8 cellular contexts compared by ENCODE assay signal in the genomic region with DNA sequence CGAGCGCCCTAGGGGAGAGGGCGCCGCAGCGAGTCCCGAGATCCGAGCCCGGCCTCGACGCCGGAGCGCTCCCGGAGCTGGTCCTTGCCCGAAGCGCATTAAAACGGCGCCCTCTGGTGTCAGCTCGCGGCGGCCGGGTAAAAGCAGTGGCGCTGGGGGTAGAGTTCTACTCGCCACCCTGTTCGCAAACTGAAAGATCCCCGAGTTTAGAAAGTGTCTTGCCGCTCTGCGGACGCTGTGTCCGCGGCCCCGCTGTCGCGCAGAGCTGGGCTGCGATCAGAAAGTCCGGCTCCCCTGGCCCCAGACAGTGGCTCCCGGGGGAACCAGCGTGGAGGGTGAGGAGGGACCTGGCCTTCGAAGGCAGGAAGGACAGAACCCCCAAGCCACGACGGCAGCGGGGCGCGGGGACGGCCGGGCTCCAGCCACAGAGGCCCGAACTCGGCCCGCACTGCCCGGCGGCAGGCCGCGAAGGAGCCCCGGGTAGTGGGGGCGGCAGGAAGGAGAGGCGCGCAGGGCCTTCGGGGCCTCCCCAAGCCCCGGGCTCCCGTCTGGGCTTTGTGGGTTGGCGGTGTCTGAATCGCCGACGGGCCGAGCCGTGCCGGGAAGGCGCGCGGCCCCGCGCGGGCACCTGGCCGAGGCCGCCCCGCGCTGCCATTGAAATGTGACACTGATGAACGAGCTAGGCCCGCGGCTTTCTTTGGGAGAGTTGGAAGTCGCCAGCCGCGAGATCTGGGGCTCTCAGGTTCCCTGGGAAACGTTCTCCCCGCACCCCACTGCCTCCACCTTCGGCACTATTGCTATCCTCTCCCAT. TPM values are rescaled to one million over a fixed set of nuclear protein-coding genes. Genes with fewer than 3 reads are reported as not detected.
DNase-seq lines count a peak whose midpoint lies in the region; ATAC-seq and TF ChIP-seq lines count a peak whose summit lies in the region.

No MANE protein-coding gene starts in this region.

- no peaks in the 10 kb centered on the region for H3K36me3 ChIP-seq in spleen

- ATAC-seq in GM21526 (IDR thresholded peaks at IDR 0.05; ENCODE audit: low FRiP score, unreplicated experiment) (peak; percentile 89), HG02571 (IDR thresholded peaks at IDR 0.05; ENCODE audit: unreplicated experiment) (no peak)
- ATAC-seq in activated CD4-positive, CD25-positive, alpha-beta regulatory T cell treated with anti-CD3 and anti-CD28 coated beads, Interleukin-2, amount 50 U/mL, for 24 hours, result peak; percentile 82 to 87

- peak overlapping the region; percentile 59 to 85 (median 77) for H3K27ac ChIP-seq in spleen

- TF ChIP-seq POLR2A in spleen (IDR thresholded peaks at IDR 0.05), result no peak

- peak; percentile 60 to 90 (median 86) for TF ChIP-seq CTCF in spleen (IDR thresholded peaks at IDR 0.05 in 8 of 11, conservative IDR thresholded peaks at IDR 0.05 in 3 of 11)

- H3K9me3 ChIP-seq in spleen, result no peaks in the 10 kb centered on the region

- WGBS in spleen, 5 donors, result 9 to 34% (median 12%) methylated on average over 28 to 85 of the region's 85 CpGs

- intact Hi-C loops in spleen (cut with DNase I; ENCODE audit: low total_unique reads), result loop anchor here (5.0 to 10.0 kb wide), 6 partner anchors 66 to 1068 kb away; no protein-coding TSS in a partner anchor

- peak; percentile 7 to 88 (median 68) for DNase-seq in C1 segment of cervical spinal cord (lab: John Stamatoyannopoulos, UW)
- DNase-seq in NCI-H1048 (lab: John Stamatoyannopoulos, UW), result peak; percentile 41
- DNase-seq in central memory CD4-positive, alpha-beta T cell, result peak; percentile 68
- peak; percentile 62 for DNase-seq in iris pigment epithelial cell (ENCODE audit: low read depth)
- DNase-seq in spleen, result peak; percentile 95

- H3K4me1 ChIP-seq in spleen, result peaks cover 8 to 14% (median 12%) of the 10 kb centered on the region in 6 donors

- H3K27me3 ChIP-seq in spleen (replicated peaks in 1 of 7), result peaks cover 0 to 40% (median 5%) of the 10 kb centered on the region in 7 donors

- H3K4me3 ChIP-seq in spleen, result peak overlapping the region; percentile 4 to 71 (median 39)

RNA-seq across cellular contexts. Expression of gene NFIA, which starts 39.1 kb away (rescaled TPM):
- total RNA-seq in spleen, result 10 to 100 TPM; 33.2 to 76.8 (median 40.1) TPM
- polyA plus RNA-seq in spleen, result 1 to 10 TPM; 3.1 to 3.7 (median 3.1) TPM

Comparison
In these comparisons a context has a peak if more than half of its experiments do, and no peak if none do; other contexts are left out.
1. DNase-seq: peak in every context shown above with its lines; median percentile 95 in spleen; 68 in C1 segment of cervical spinal cord; 68 in central memory CD4-positive, alpha-beta T cell; 62 in iris pigment epithelial cell; 41 in NCI-H1048.